ENCODE assay signal across 8 cellular contexts in the genomic region with DNA sequence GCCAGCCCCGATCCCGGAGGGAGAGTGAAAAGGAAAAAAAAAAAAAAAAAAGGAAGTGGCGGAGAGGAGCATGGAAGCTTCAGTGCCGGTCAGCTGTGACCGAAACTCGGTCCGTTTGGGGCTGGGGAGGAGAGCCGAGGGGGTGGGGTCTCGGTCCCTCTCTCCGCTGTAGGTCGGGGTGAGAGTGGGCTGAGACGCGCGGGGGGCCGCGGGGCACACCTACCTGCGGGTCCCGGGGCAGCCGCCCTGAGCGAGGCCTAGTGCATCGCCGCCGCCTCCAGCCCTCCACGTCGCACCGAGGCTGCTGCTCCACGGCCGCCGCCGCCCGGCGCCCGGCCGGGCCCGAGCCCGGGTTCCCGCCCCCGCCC. TPM values are rescaled to one million over a fixed set of nuclear protein-coding genes. Genes with fewer than 3 reads are reported as not detected.
A peak's percentile ranks its signal among the peaks of the same experiment; 100 is the strongest.
DNase-seq lines count a peak whose midpoint lies in the region; ATAC-seq and TF ChIP-seq lines count a peak whose summit lies in the region.

No MANE protein-coding gene starts in this region.

- H3K4me3 Mint-ChIP-seq in CD14-positive monocyte: peak overlapping the region; percentile 99

- no peak overlapping the region for H2AK5ac ChIP-seq in mesenchymal stem cell (ENCODE audit: low read length, severe bottlenecking)

- H4K91ac ChIP-seq in mesenchymal stem cell (ENCODE audit: low read length): peak overlapping the region; percentile 94

- H4K8ac ChIP-seq in mesenchymal stem cell (ENCODE audit: low read length): peak overlapping the region; percentile 98

- H3K23ac ChIP-seq in mesenchymal stem cell (ENCODE audit: low read length in 2 of 2): peak overlapping the region; percentile 59 to 90

- ATAC-seq in GM19025 (IDR thresholded peaks at IDR 0.05; ENCODE audit: low read depth, unreplicated experiment) (peak; percentile 51), HG03196 (IDR thresholded peaks at IDR 0.05; ENCODE audit: unreplicated experiment) (peak; percentile 44), SK-N-SH treated with all-trans-retinoic acid at 6 μM for 48 hours (peak; percentile 70), GM18511 (IDR thresholded peaks at IDR 0.05; ENCODE audit: unreplicated experiment) (no peak)

- H3K27ac Mint-ChIP-seq in CD14-positive monocyte: peak overlapping the region; percentile 95 to 99 (median 96)

- H3K36me3 ChIP-seq in ectodermal cell (ENCODE audit: control insufficient read depth, insufficient read depth, low read length) (no peaks in the 10 kb centered on the region), mesenchymal stem cell (ENCODE audit: control insufficient read depth in 1 of 2, insufficient read depth in 2 of 2, low read depth in 1 of 2, low read length in 2 of 2) (no peaks in the 10 kb centered on the region)

- intact Hi-C loops in CD14-positive monocyte (cut with micrococcal nuclease): no loop called here

- H3K27me3 Mint-ChIP-seq in CD14-positive monocyte (ENCODE audit: low read depth in 3 of 3): no peaks in the 10 kb centered on the region

- H3K4me3 ChIP-seq in ectodermal cell (ENCODE audit: insufficient read depth, low read depth, low read length) (peak overlapping the region; percentile 75), mesenchymal stem cell (ENCODE audit: insufficient read depth in 1 of 2, low read depth in 1 of 2, low read length in 2 of 2) (peak overlapping the region; percentile 83 to 89)

- H3K4me2 ChIP-seq in mesenchymal stem cell (ENCODE audit: low read length, poor library complexity, severe bottlenecking): peak overlapping the region; percentile 83

- TF ChIP-seq CTCF in CD14-positive monocyte (IDR thresholded peaks at IDR 0.05): no peak

- H2AFZ ChIP-seq in mesenchymal stem cell (ENCODE audit: low read depth, low read length): peak overlapping the region; percentile 36

- peaks cover 48% of the 10 kb centered on the region for H3K4me1 Mint-ChIP-seq in CD14-positive monocyte

- H3K9ac ChIP-seq in mesenchymal stem cell (ENCODE audit: low read length): peak overlapping the region; percentile 98

- H3K9me3 ChIP-seq in ectodermal cell (ENCODE audit: control insufficient read depth, low read length) (no peaks in the 10 kb centered on the region), mesenchymal stem cell (ENCODE audit: control insufficient read depth, low read length) (no peaks in the 10 kb centered on the region)

- H3K4me1 ChIP-seq in ectodermal cell (ENCODE audit: control insufficient read depth, insufficient read depth, low read length): peaks cover 8% of the 10 kb centered on the region
- peaks cover 2% of the 10 kb centered on the region for H3K4me1 ChIP-seq in mesenchymal stem cell (ENCODE audit: control insufficient read depth, insufficient read depth, low read depth, low read length)

- DNase-seq in CD14-positive monocyte (ENCODE audit: low spot score) (peak; percentile 48), mesenchymal stem cell (peak; percentile 57), substantia nigra (lab: John Stamatoyannopoulos, UW) (peak in 38 of 49 donors; percentile 4 to 79 (median 56))

- H3K27me3 ChIP-seq in ectodermal cell (ENCODE audit: control insufficient read depth, insufficient read depth, low read length, poor library complexity, severe bottlenecking) (no peaks in the 10 kb centered on the region), mesenchymal stem cell (ENCODE audit: control insufficient read depth in 1 of 2, insufficient read depth in 1 of 2, low read length in 2 of 2) (no peaks in the 10 kb centered on the region)

- WGBS in ectodermal cell, 2 experiments: 0 to 1% methylated on average over 38 of the region's 38 CpGs
- WGBS in mesenchymal stem cell: 0% methylated on average over 19 of the region's 38 CpGs

- peak overlapping the region; percentile 98 for H2BK120ac ChIP-seq in mesenchymal stem cell (ENCODE audit: low read depth, low read length)

- peak overlapping the region; percentile 95 to 97 for H3K4ac ChIP-seq in mesenchymal stem cell (ENCODE audit: low read depth in 1 of 2, low read length in 2 of 2)

- H3K79me1 ChIP-seq in mesenchymal stem cell (replicated peaks; ENCODE audit: low read length, poor library complexity, severe bottlenecking): no peaks in the 10 kb centered on the region

- peak overlapping the region in 1 of 2 experiments; percentile 77 for H3K14ac ChIP-seq in mesenchymal stem cell (ENCODE audit: low read length in 2 of 2)

- peak overlapping the region in 1 of 2 experiments; percentile 60 for H2BK12ac ChIP-seq in mesenchymal stem cell (ENCODE audit: low read length in 2 of 2)

- H3K36me3 Mint-ChIP-seq in CD14-positive monocyte: no peaks in the 10 kb centered on the region

- H3K27ac ChIP-seq in ectodermal cell (ENCODE audit: insufficient read depth, low read depth, low read length, poor library complexity, severe bottlenecking): peak overlapping the region; percentile 54
- H3K27ac ChIP-seq in mesenchymal stem cell (ENCODE audit: low read length, poor library complexity, severe bottlenecking): peak overlapping the region; percentile 89
- peak overlapping the region; percentile 87 for H3K27ac ChIP-seq in substantia nigra (ENCODE audit: low read depth, low read length, poor library complexity, severe bottlenecking)

- H3K9me3 Mint-ChIP-seq in CD14-positive monocyte: peaks cover 0 to 1% (median 0%) of the 10 kb centered on the region in 7 donors

- H3K18ac ChIP-seq in mesenchymal stem cell (ENCODE audit: low read depth in 1 of 2, low read length in 2 of 2): peak overlapping the region; percentile 98

- peak overlapping the region; percentile 95 for H2BK5ac ChIP-seq in mesenchymal stem cell (ENCODE audit: low read depth, low read length, poor library complexity, severe bottlenecking)

- peak overlapping the region; percentile 99 for H2BK15ac ChIP-seq in mesenchymal stem cell (ENCODE audit: low read depth, poor library complexity, severe bottlenecking)

TF ChIP-seq in SK-N-SH treated with all-trans-retinoic acid at 6 μM for 48 hours, 23 proteins besides CTCF, POLR2A, EP300 and RAD21 (continues in another document):
- TF ChIP-seq POU6F1 (CRISPR knock-in tag; IDR thresholded peaks at IDR 0.05; ENCODE audit: borderline replicate concordance, low read depth): no peak
- TF ChIP-seq GLIS3 (CRISPR knock-in tag; IDR thresholded peaks at IDR 0.05): no peak
- TF ChIP-seq BACH2 (CRISPR knock-in tag; IDR thresholded peaks at IDR 0.05; ENCODE audit: borderline replicate concordance): no peak
- TF ChIP-seq CSRNP3 (CRISPR knock-in tag; IDR thresholded peaks at IDR 0.05): no peak
- no peak for TF ChIP-seq OSR1 (CRISPR knock-in tag; IDR thresholded peaks at IDR 0.05)
- no peak for TF ChIP-seq ARNTL (CRISPR knock-in tag; IDR thresholded peaks at IDR 0.05; ENCODE audit: borderline replicate concordance, low read depth)
- TF ChIP-seq PATZ1 (CRISPR knock-in tag; IDR thresholded peaks at IDR 0.05; ENCODE audit: borderline replicate concordance): no peak
- TF ChIP-seq ZFP30 (CRISPR knock-in tag; IDR thresholded peaks at IDR 0.05): no peak

RNA-seq across cellular contexts. Expression of gene VPS54, which starts 0.5 kb away (rescaled TPM):
- 10 to 100 TPM; 11.4 to 11.5 TPM for polyA plus RNA-seq in CD14-positive monocyte
- 29.6 TPM for polyA plus RNA-seq in ectodermal cell (2013, experiment 1 of 4)
- 28.0 TPM for polyA plus RNA-seq in ectodermal cell (2013, experiment 2 of 4)
- 27.3 TPM for polyA plus RNA-seq in ectodermal cell (2013, experiment 3 of 4)
- 28.8 TPM for polyA plus RNA-seq in ectodermal cell (2013, experiment 4 of 4)
- 14.1 TPM for polyA plus RNA-seq in mesenchymal stem cell (2013, experiment 1 of 2)
- 15.1 TPM for polyA plus RNA-seq in mesenchymal stem cell (2013, experiment 2 of 2)
